ENCODE assay signal across 25 cellular contexts in genomic region chr7:132564849-132565248, GRCh38. TPM values are rescaled to one million over a fixed set of nuclear protein-coding genes. Genes with fewer than 3 reads are reported as not detected.
"Had no signal": no experiment of that assay in that cellular context is flagged by ENCODE, and none has a peak within 500 bp of the region (broad histone marks: within the 10 kb centered on the region; RNA-seq: fewer than 3 reads in every experiment).

No MANE protein-coding gene starts in this region.

- ATAC-seq: effector memory CD8-positive, alpha-beta T cell; foreskin keratinocyte; gastroesophageal sphincter; heart left ventricle; left cardiac atrium; left lung; left ventricle myocardium superior; lower lobe of right lung; mucosa of descending colon had no signal

- H3K27me3 ChIP-seq: colonic mucosa, esophagus muscularis mucosa had no signal

- H3K4me1 ChIP-seq: colonic mucosa, esophagus muscularis mucosa, foreskin keratinocyte, gastroesophageal sphincter, left lung, lower lobe of right lung had no signal

- FAIRE-seq: endothelial cell of umbilical vein, frontal cortex, islet of Langerhans, keratinocyte had no signal

- H3K9me3 ChIP-seq: colonic mucosa, esophagus muscularis mucosa, gastroesophageal sphincter, heart left ventricle, left lung, lower lobe of right lung, mucosa of descending colon had no signal

- DNase-seq: colonic mucosa; cortex of kidney; effector CD8-positive, alpha-beta T cell; effector memory CD8-positive, alpha-beta T cell; foreskin keratinocyte; heart left ventricle; hypothalamus; left cardiac atrium; left lung; left ventricle myocardium superior; lower lobe of right lung; mesenchymal stem cell; mucosa of descending colon; naive B cell had no signal

- H3K9me3 Mint-ChIP-seq: effector memory CD8-positive, alpha-beta T cell; mesothelial cell of epicardium had no signal

- H3K27ac ChIP-seq: colonic mucosa, esophagus muscularis mucosa, foreskin keratinocyte, gastroesophageal sphincter, heart left ventricle, hepatocyte, left lung, lower lobe of right lung had no signal

- H3K4me3 ChIP-seq: colonic mucosa, esophagus muscularis mucosa, gastroesophageal sphincter, heart left ventricle, hepatocyte, left lung, lower lobe of right lung, mucosa of descending colon had no signal

- H3K4me1 Mint-ChIP-seq: mesothelial cell of epicardium had no signal

- H3K27ac Mint-ChIP-seq: dendritic cell treated with granulocyte-macrophage colony-stimulating factor and Interleukin-4, amounts not matched to agents 40 ng/mL and 50 ng/mL, for 4 days; mesothelial cell of epicardium; naive B cell had no signal

- H2AFZ ChIP-seq: hepatocyte had no signal

- H3K4me3 Mint-ChIP-seq: dendritic cell treated with granulocyte-macrophage colony-stimulating factor and Interleukin-4, amounts not matched to agents 40 ng/mL and 50 ng/mL, for 4 days; effector memory CD8-positive, alpha-beta T cell; mesothelial cell of epicardium; naive B cell had no signal

- H3K4me2 ChIP-seq: hepatocyte had no signal

- H3K36me3 ChIP-seq: colonic mucosa, esophagus muscularis mucosa, gastroesophageal sphincter, heart left ventricle, left lung, lower lobe of right lung had no signal

- H3K79me2 ChIP-seq: hepatocyte had no signal

RNA-seq across cellular contexts. Expression of gene PLXNA4, which starts 11.4 kb away (rescaled TPM):
- total RNA-seq: epithelial cell of proximal tubule, fibroblast of villous mesenchyme, foreskin keratinocyte had no signal
- polyA plus RNA-seq: foreskin keratinocyte had no signal
